Comparison of ENCODE assay signal across 8 cellular contexts in genomic region chr9:78235771-78236510, GRCh38. TPM values are rescaled to one million over a fixed set of nuclear protein-coding genes. Genes with fewer than 3 reads are reported as not detected.
DNase-seq lines count a peak whose midpoint lies in the region; ATAC-seq, FAIRE-seq and TF ChIP-seq lines count a peak whose summit lies in the region.

Gene CEP78 (plus strand): TSS chr9:78236075. CDS start chr9:78236351, 276 bp downstream.

- no peak within 1 kb of the TSS for H2BK120ac ChIP-seq in H1 (replicated peaks; ENCODE audit: low read depth, low read length)

- peak within 1 kb of the TSS; percentile 77 for H2AFZ ChIP-seq in H1 (ENCODE audit: low read length)

- WGBS in H1 (ENCODE audit: extremely low coverage in 1 of 2, insufficient coverage in 1 of 2, insufficient read length in 1 of 2, insufficient replicate concordance in 2 of 2, low coverage in 1 of 2, low lambda C conversion rate in 2 of 2, missing lambda C conversion rate in 1 of 2), 2 experiments: 0% methylated on average over 58 of the region's 86 CpGs; no CpG with 5 or more reads in 1 of the 2 experiments

- POLR2A ChIA-PET in H1 (lab: Charles Lee; ENCODE audit: partially characterized antibody): interaction anchor here (0.7 to 7.1 kb wide), 15 partner anchors 8 to 95 kb away, joined by 3 to 73 read pairs (median 4); partner anchors contain the start of gene PSAT1

- peaks cover 2 to 22% of the 10 kb centered on the region in 2 experiments; a peak in 3 of 4 replicates for H3K79me2 ChIP-seq in H1 (ENCODE audit: control insufficient read depth in 1 of 2, insufficient read depth in 2 of 2, low read length in 2 of 2)

- peaks cover 0 to 2% (median under 1%) of the 10 kb centered on the region in 4 experiments; a peak in 2 of 7 replicates for H3K4me1 ChIP-seq in H1 (replicated peaks in 1 of 4; ENCODE audit: control insufficient read depth in 3 of 4, insufficient read depth in 4 of 4, low read length in 3 of 4)

- peak; percentile 45 for FAIRE-seq in H1 (lab: Jason Lieb, UNC)

- peak within 1 kb of the TSS; percentile 97 for H3K4me3 Mint-ChIP-seq in memory B cell

- H3K9me3 ChIP-seq in H1 (ENCODE audit: insufficient read depth in 2 of 2, low read depth in 1 of 2, low read length in 1 of 2): no peaks in the 10 kb centered on the region

- peak within 1 kb of the TSS; percentile 87 to 97 for H3K4me2 ChIP-seq in H1 (ENCODE audit: insufficient read depth in 1 of 2, low read depth in 2 of 2, low read length in 2 of 2)

- H3K4ac ChIP-seq in H1 (replicated peaks; ENCODE audit: insufficient read length, low read depth, low read length): no peak within 1 kb of the TSS

- no peak for TF ChIP-seq CTCF in H1 (IDR thresholded peaks at IDR 0.05; ENCODE audit: control extremely low read depth in 1 of 3, insufficient read depth in 1 of 3, low read depth in 1 of 3, low read length in 3 of 3)

- H3K36me3 Mint-ChIP-seq in memory B cell: peaks cover 7% of the 10 kb centered on the region

- no peaks in the 10 kb centered on the region for H4K20me1 ChIP-seq in H1 (replicated peaks in 1 of 2; ENCODE audit: control insufficient read depth in 1 of 2, insufficient read depth in 2 of 2, low read length in 2 of 2)

- H2BK12ac ChIP-seq in H1 (ENCODE audit: low read depth, low read length): peak within 1 kb of the TSS; percentile 44; the same call in 1 of the 2 replicates

- no peak within 1 kb of the TSS for H2AK5ac ChIP-seq in H1 (ENCODE audit: low read depth, low read length)

- H4K5ac ChIP-seq in H1 (ENCODE audit: insufficient read length, low read depth, low read length): peak within 1 kb of the TSS; percentile 93

- H3K79me1 ChIP-seq in H1 (ENCODE audit: low read depth, low read length): no peaks in the 10 kb centered on the region

- CTCF ChIA-PET in H1 (lab: Charles Lee; ENCODE audit: partially characterized antibody): interaction anchor here (1.0 kb wide), 1 partner anchor 26 kb away, joined by 3 read pairs; no protein-coding TSS in a partner anchor

- peaks cover 2% of the 10 kb centered on the region for H3K23me2 ChIP-seq in H1 (ENCODE audit: low read depth, low read length)

- no peak for TF ChIP-seq EP300 in H1 (IDR thresholded peaks at IDR 0.05; ENCODE audit: borderline replicate concordance in 1 of 2, low read depth in 2 of 2, low read length in 2 of 2)

- no peak for TF ChIP-seq RAD21 in H1 (IDR thresholded peaks at IDR 0.05 in 1 of 2, conservative IDR thresholded peaks at IDR 0.05 in 1 of 2; ENCODE audit: low read depth in 2 of 2, low read length in 2 of 2)

- peak; percentile 80 to 89 for TF ChIP-seq POLR2A in H1 (IDR thresholded peaks at IDR 0.05; ENCODE audit: control extremely low read depth in 1 of 2, low read depth in 2 of 2, low read length in 2 of 2)

- peak within 1 kb of the TSS; percentile 89 for H3K27ac Mint-ChIP-seq in memory B cell

- peak within 1 kb of the TSS; percentile 80 for H3K27ac ChIP-seq in H1 (ENCODE audit: low read depth, low read length)

- no peak within 1 kb of the TSS for H2BK20ac ChIP-seq in H1 (ENCODE audit: low read length)

- H2BK5ac ChIP-seq in H1 (ENCODE audit: low read depth, low read length): peak within 1 kb of the TSS; percentile 96

- H3K9ac ChIP-seq in H1 (replicated peaks in 1 of 4; ENCODE audit: extremely low read depth in 1 of 4, low read depth in 3 of 4, low read length in 3 of 4): peak within 1 kb of the TSS; percentile 69 to 90 (median 78)

- ATAC-seq in GM19468 (IDR thresholded peaks at IDR 0.05; ENCODE audit: extremely low read depth, unreplicated experiment): peak; percentile 98
- peak; percentile 96 for ATAC-seq in memory B cell (ENCODE audit: low read depth)

- no peaks in the 10 kb centered on the region for H3K27me3 Mint-ChIP-seq in memory B cell

- peak within 1 kb of the TSS; percentile 79 to 90 (median 90) for H3K4me3 ChIP-seq in H1 (ENCODE audit: extremely low read depth in 1 of 4, insufficient read depth in 2 of 4, low read depth in 3 of 4, low read length in 4 of 4)

- no peaks in the 10 kb centered on the region for H3K27me3 ChIP-seq in H1 (replicated peaks in 1 of 4; ENCODE audit: control insufficient read depth in 3 of 4, extremely low read depth in 1 of 4, insufficient read depth in 3 of 4, low read length in 3 of 4)

- no peak within 1 kb of the TSS for H3K14ac ChIP-seq in H1 (ENCODE audit: insufficient read length)

- peak within 1 kb of the TSS; percentile 92 for H4K8ac ChIP-seq in H1 (ENCODE audit: extremely low read depth, insufficient read depth, low read length)

- peaks cover 20% of the 10 kb centered on the region for H3K4me1 Mint-ChIP-seq in memory B cell

- no peak within 1 kb of the TSS for H2BK15ac ChIP-seq in H1 (ENCODE audit: low read length)

- no peak within 1 kb of the TSS for H3K56ac ChIP-seq in H1 (replicated peaks; ENCODE audit: insufficient read length, low read depth, low read length)

- H3K9me3 Mint-ChIP-seq in memory B cell: no peaks in the 10 kb centered on the region

- no peak within 1 kb of the TSS for H4K91ac ChIP-seq in H1 (replicated peaks; ENCODE audit: insufficient read length, low read length)

- no peak within 1 kb of the TSS for H3K23ac ChIP-seq in H1 (ENCODE audit: insufficient read length)

- peak; percentile 97 for DNase-seq in COLO829 (ENCODE audit: low spot score)
- DNase-seq in HS-27A (ENCODE audit: low read depth): peak; percentile 77
- peak; percentile 66 for DNase-seq in NOMO-1 treated with dmso at 0.1 percent for 144 hours (lab: John Stamatoyannopoulos, UW; ENCODE audit: unreplicated experiment)
- peak; percentile 73 to 77 for DNase-seq in activated CD8-positive, alpha-beta memory T cell treated with anti-CD3 and anti-CD28 coated beads for 4 hours (ENCODE audit: low read depth in 2 of 2)
- peak; percentile 85 to 92 for DNase-seq in H1 (ENCODE audit: low read depth in 1 of 2, low spot score in 2 of 2)
- peak; percentile 73 to 78 for DNase-seq in memory B cell (ENCODE audit: low spot score in 2 of 2)
- peak; percentile 76 for DNase-seq in stimulated activated CD8-positive, alpha-beta memory T cell treated with anti-CD3 and anti-CD28 coated beads, Interleukin-12 subunit alpha, Interleukin-12 subunit beta, amount 100 ng/mL, for 1 hour (ENCODE audit: low read depth)

- peaks cover 0 to 15% (median 7%) of the 10 kb centered on the region in 4 experiments; a peak in 5 of 8 replicates for H3K36me3 ChIP-seq in H1 (ENCODE audit: control insufficient read depth in 2 of 4, insufficient read depth in 4 of 4, low read length in 3 of 4)

- peak within 1 kb of the TSS; percentile 97 for H3K18ac ChIP-seq in H1 (ENCODE audit: extremely low read depth, low read length)

TF ChIP-seq in H1, 55 proteins besides CTCF, POLR2A, EP300 and RAD21 (continues in another document):
- 0 out of 2 replicates have a peak, but pooled peaks have one; percentile 22 for TF ChIP-seq E2F6 (IDR thresholded peaks at IDR 0.05)
- TF ChIP-seq RFX5 (IDR thresholded peaks at IDR 0.05; ENCODE audit: borderline replicate concordance, low read depth, low read length): no peak
- no peak for TF ChIP-seq SAP30 (IDR thresholded peaks at IDR 0.05; ENCODE audit: insufficient read depth, insufficient replicate concordance, low read length)
- TF ChIP-seq SP1 (IDR thresholded peaks at IDR 0.05; ENCODE audit: low read depth, low read length): peak; percentile 53; the same call in 1 of the 2 replicates
- TF ChIP-seq MAFK (IDR thresholded peaks at IDR 0.05; ENCODE audit: low read depth, low read length): no peak
- peak; percentile 73 for TF ChIP-seq PHF8 (conservative IDR thresholded peaks at IDR 0.05; ENCODE audit: low read depth, low read length)
- no peak for TF ChIP-seq HDAC6 (IDR thresholded peaks at IDR 0.05; ENCODE audit: low read depth, low read length)
- TF ChIP-seq RNF2 (IDR thresholded peaks at IDR 0.05; ENCODE audit: borderline replicate concordance, low read depth, low read length, missing control alignments, poor library complexity, severe bottlenecking): no peak

RNA-seq across cellular contexts. Expression of gene CEP78, which starts in this region (rescaled TPM):
- total RNA-seq in H1 (2021; fragmentation: NEBNext Ultra II Directional; extraction: Animal tissue kit (Norgen Biotek cat#: 25700)): 38.7 and 40.9 TPM in 2 replicates
- polyA plus RNA-seq in H1 (2011; rRNA removed): 10.3 and 17.1 TPM in 2 replicates
- polyA plus RNA-seq in H1 (2011; cell fraction: cytosol; rRNA removed): 15.8 TPM
- polyA plus RNA-seq in H1 (2011; cell fraction: nucleus; rRNA removed): 37.6 TPM
- 15.9 to 28.5 TPM (median 18.7 TPM) in 4 replicates for polyA plus RNA-seq in H1 (2012, experiment 1 of 2)
- 1.9 TPM for polyA plus RNA-seq in H1 (2012, experiment 2 of 2)
- polyA plus RNA-seq in H1 (2013, experiment 1 of 2): 29.1 TPM
- polyA plus RNA-seq in H1 (2013, experiment 2 of 2): 25.4 TPM
- 19.9 and 28.4 TPM in 2 replicates for polyA minus RNA-seq in H1 (2011; rRNA and poly(A)+ RNA removed)
- polyA minus RNA-seq in H1 (2011; cell fraction: cytosol; rRNA and poly(A)+ RNA removed): 19.3 TPM
- 61.9 TPM for polyA minus RNA-seq in H1 (2011; cell fraction: nucleus; rRNA and poly(A)+ RNA removed)

Comparison
In these comparisons a context has a peak if more than half of its experiments do, and no peak if none do; other contexts are left out.
1. Peak in every context shown above with its lines: DNase-seq, ATAC-seq, H3K4me3 ChIP-seq and H3K27ac ChIP-seq.